Comparison of ENCODE assay signal across 8 cellular contexts in genomic region chr3:134251731-134252391, GRCh38. TPM values are rescaled to one million over a fixed set of nuclear protein-coding genes. Genes with fewer than 3 reads are reported as not detected.
DNase-seq lines count a peak whose midpoint lies in the region; ATAC-seq and TF ChIP-seq lines count a peak whose summit lies in the region.

No MANE protein-coding gene starts in this region.

- no peaks in the 10 kb centered on the region for H3K9me3 ChIP-seq in SJCRH30 (replicated peaks)

- H3K4me1 Mint-ChIP-seq in Calu3 (ENCODE audit: low read depth, unreplicated experiment) = peaks cover 28% of the 10 kb centered on the region
- H3K4me1 Mint-ChIP-seq in glutamatergic neuron (ENCODE audit: low read depth, unreplicated experiment) = peaks cover 16% of the 10 kb centered on the region
- peaks cover 44% of the 10 kb centered on the region for H3K4me1 Mint-ChIP-seq in osteocyte (ENCODE audit: unreplicated experiment)

- H3K4me3 Mint-ChIP-seq in Calu3 (ENCODE audit: low read depth, unreplicated experiment) (peak overlapping the region; percentile 95), glutamatergic neuron (ENCODE audit: unreplicated experiment) (peak overlapping the region; percentile 75), osteocyte (ENCODE audit: unreplicated experiment) (no peak overlapping the region)

- no peaks in the 10 kb centered on the region for H3K27me3 ChIP-seq in SJCRH30

- H3K27ac Mint-ChIP-seq in Calu3 (ENCODE audit: unreplicated experiment) = peak overlapping the region; percentile 58
- H3K27ac Mint-ChIP-seq in glutamatergic neuron (ENCODE audit: unreplicated experiment) = peak overlapping the region; percentile 88
- H3K27ac Mint-ChIP-seq in osteocyte (ENCODE audit: unreplicated experiment) = peak overlapping the region; percentile 5

- H3K4me1 ChIP-seq in SJCRH30 = peaks cover 11% of the 10 kb centered on the region

- DNase-seq in Calu3 = no peak
- DNase-seq in SJCRH30 = peak; percentile 69 to 79
- DNase-seq in glutamatergic neuron = peak; percentile 22
- DNase-seq in osteocyte (ENCODE audit: extremely low spot score, unreplicated experiment) = no peak
- no peak for DNase-seq in stimulated activated naive CD4-positive, alpha-beta T cell (lab: John Stamatoyannopoulos, UW)
- no peak for DNase-seq in mucosa of gallbladder (ENCODE audit: low spot score)
- DNase-seq in glomerular visceral epithelial cell (ENCODE audit: extremely low spot score) = no peak

- intact Hi-C loops in Calu3 (cut with micrococcal nuclease; ENCODE audit: unreplicated experiment) = no loop called here

- BruUV-seq in Calu3 (replicated peaks; lab: Mats Ljungman, UMichigan) = no TSS peak

- ATAC-seq in GM19397 (IDR thresholded peaks at IDR 0.05; ENCODE audit: unreplicated experiment) = no peak

- CTCF ChIA-PET in Calu3 (lab: Charles Lee) = interaction anchor here (0.6 kb wide), 1 partner anchor 474 kb away, joined by 3 read pairs; no protein-coding TSS in a partner anchor

- H3K9me3 Mint-ChIP-seq in Calu3 (ENCODE audit: low read depth, unreplicated experiment) (peaks cover 3% of the 10 kb centered on the region), glutamatergic neuron (ENCODE audit: unreplicated experiment) (peaks cover 2% of the 10 kb centered on the region), osteocyte (ENCODE audit: unreplicated experiment) (no peaks in the 10 kb centered on the region)

- H3K27me3 Mint-ChIP-seq in Calu3 (ENCODE audit: unreplicated experiment) = no peaks in the 10 kb centered on the region
- peaks cover 12% of the 10 kb centered on the region for H3K27me3 Mint-ChIP-seq in glutamatergic neuron (ENCODE audit: unreplicated experiment)
- H3K27me3 Mint-ChIP-seq in osteocyte (ENCODE audit: unreplicated experiment) = peaks cover 7% of the 10 kb centered on the region

- H3K36me3 Mint-ChIP-seq in Calu3 (ENCODE audit: insufficient read depth, unreplicated experiment) (peaks cover 35% of the 10 kb centered on the region), glutamatergic neuron (ENCODE audit: unreplicated experiment) (no peaks in the 10 kb centered on the region), osteocyte (ENCODE audit: unreplicated experiment) (no peaks in the 10 kb centered on the region)

- peak overlapping the region; percentile 80 for H3K4me3 ChIP-seq in SJCRH30

- peak overlapping the region; percentile 5 for H3K27ac ChIP-seq in SJCRH30

- H3K36me3 ChIP-seq in SJCRH30 = no peaks in the 10 kb centered on the region

- TF ChIP-seq CTCF in Calu3 (IDR thresholded peaks at IDR 0.05; ENCODE audit: unreplicated experiment) (no peak), glutamatergic neuron (IDR thresholded peaks at IDR 0.05; ENCODE audit: partially characterized antibody, unreplicated experiment) (no peak), osteocyte (IDR thresholded peaks at IDR 0.05) (no peak)

RNA-seq across cellular contexts. Expression of gene RYK, which starts 1.2 kb away (rescaled TPM):
- total RNA-seq in Calu3 (2022) (109 and 135 TPM in 2 replicates), glutamatergic neuron (ENCODE audit: unreplicated experiment) (33.6 TPM), osteocyte (68.1 and 70.7 TPM in 2 replicates), mucosa of gallbladder (43.7 TPM)
- total RNA-seq in SJCRH30 (2014; rRNA removed; shearing (Covaris generic)) = 88.6 and 91.7 TPM in 2 replicates

Comparison
In these comparisons a context has a peak if more than half of its experiments do, and no peak if none do; other contexts are left out.
1. DNase-seq: peak in SJCRH30 (2 of 2) and glutamatergic neuron (single experiment); none in Calu3 (single experiment), osteocyte (single experiment), stimulated activated naive CD4-positive, alpha-beta T cell (0 of 6), mucosa of gallbladder (single experiment) and glomerular visceral epithelial cell (single experiment).
2. H3K27ac Mint-ChIP-seq: peak in every context shown above with its lines; median percentile 88 in glutamatergic neuron; 58 in Calu3; 5 in osteocyte.